In the genomic region with DNA sequence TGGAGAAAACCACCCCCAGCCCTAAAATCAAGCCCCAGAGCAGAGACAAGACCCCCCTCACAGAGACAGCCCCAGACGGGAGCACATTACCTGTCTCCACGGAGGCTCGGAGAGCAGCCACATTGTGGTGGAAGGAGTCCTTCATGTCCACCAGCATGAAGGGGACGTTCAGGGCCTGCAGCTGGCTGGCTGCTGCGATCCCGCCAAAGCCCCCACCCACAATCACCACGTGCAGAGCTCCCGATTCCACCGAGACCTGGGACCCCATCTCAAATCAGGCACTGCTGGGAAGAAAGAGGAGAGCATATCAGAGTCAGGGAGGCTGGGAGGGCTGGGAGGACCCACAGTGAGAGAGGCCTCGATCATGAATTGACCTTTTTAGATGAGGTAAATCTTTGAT, we compare ENCODE assay signal across 9 cellular contexts.
"Had no signal": no experiment of that assay in that cellular context is flagged by ENCODE, and none has a peak within 500 bp of the region (broad histone marks: within the 10 kb centered on the region; RNA-seq: fewer than 3 reads in every experiment).

No MANE protein-coding gene starts in this region.

- H3K4me1 ChIP-seq: HAP-1 had no signal

- H3K4me1 Mint-ChIP-seq: GM23338, H9 had no signal

- H3K4me3 ChIP-seq: GM23248, GM23338, HAP-1 had no signal

- DNase-seq: GM23248, GOT3, H7, H9, HCEC 1CT, HFFc6 had no signal

- H3K27ac Mint-ChIP-seq: GM23338, HFFc6 had no signal

- H3K9me3 Mint-ChIP-seq: HFFc6 had no signal

- H3K27ac ChIP-seq: GM23248 had no signal

- H3K9ac ChIP-seq: GM23248 had no signal

- H3K4me3 Mint-ChIP-seq: GM23338, H9, HFFc6 had no signal

- H3K9me3 ChIP-seq: HAP-1 had no signal

- ATAC-seq: GM23338, HCT116 had no signal
